In the genomic region with DNA sequence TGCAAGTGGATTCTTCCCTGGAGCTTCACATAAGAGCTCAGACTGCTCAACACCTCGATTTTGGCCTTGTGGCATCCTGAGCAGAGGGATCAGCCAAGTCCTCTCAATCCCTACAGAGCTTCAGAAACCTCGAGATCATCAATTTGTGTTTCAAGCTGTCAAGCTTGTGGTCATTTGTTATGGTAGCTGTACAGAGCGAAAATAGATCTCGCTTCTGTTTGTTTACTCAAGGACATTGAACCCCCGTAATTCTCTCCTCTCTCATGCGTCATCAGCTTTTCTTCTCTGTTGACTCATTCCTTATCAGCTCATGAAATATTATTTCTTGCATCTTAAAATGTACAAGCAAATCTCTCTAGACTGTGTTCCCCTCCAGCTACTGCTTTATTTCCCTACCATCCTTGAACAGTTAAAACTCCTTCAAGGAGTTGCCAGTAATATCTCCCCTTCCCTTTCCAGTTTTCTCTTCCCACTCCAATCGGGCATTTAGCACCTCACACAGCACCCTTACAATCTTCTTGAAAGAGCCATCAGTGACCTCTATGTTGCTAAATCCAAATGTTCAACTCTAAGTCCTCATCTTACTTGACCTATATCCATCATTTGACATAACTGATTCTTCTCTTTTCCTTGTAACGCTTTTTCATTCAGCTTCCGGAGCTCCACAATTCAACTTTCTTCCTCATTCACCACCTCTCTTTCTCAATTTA, we compare ENCODE assay signal across 15 cellular contexts.
DNase-seq lines count a peak whose midpoint lies in the region; TF ChIP-seq lines count a peak whose summit lies in the region.
"Had no signal": no experiment of that assay in that cellular context is flagged by ENCODE, and none has a peak within 500 bp of the region (broad histone marks: within the 10 kb centered on the region; RNA-seq: fewer than 3 reads in every experiment).

No MANE protein-coding gene starts in this region.

- H4K20me1 ChIP-seq in hepatocyte (ENCODE audit: insufficient read depth, poor library complexity, severe bottlenecking) = no peaks in the 10 kb centered on the region

- in situ Hi-C loops in astrocyte of the cerebellum (cut with HindIII; ENCODE audit: low sequenced_read_pairs) = no loop called here

- no peaks in the 10 kb centered on the region for H3K36me3 ChIP-seq in hepatocyte (replicated peaks; ENCODE audit: insufficient read depth, low read depth)
- H3K36me3 ChIP-seq: WERI-Rb-1 had no signal

- TF ChIP-seq CTCF in HFFc6 (IDR thresholded peaks at IDR 0.05) = no peak
- no peak for TF ChIP-seq CTCF in astrocyte of the cerebellum (IDR thresholded peaks at IDR 0.05; ENCODE audit: low read depth, low read length, missing control alignments)
- no peak for TF ChIP-seq CTCF in hepatocyte (IDR thresholded peaks at IDR 0.05; ENCODE audit: poor library complexity)

- H3K79me2 ChIP-seq in hepatocyte = no peaks in the 10 kb centered on the region

- H3K4me1 Mint-ChIP-seq in HFFc6 (ENCODE audit: low read depth) = peaks cover 54% of the 10 kb centered on the region
- H3K4me1 Mint-ChIP-seq: activated naive CD8-positive, alpha-beta T cell treated with anti-CD3 and anti-CD28 coated beads, Interleukin-2, amount 50 U/mL, for 24 hours; naive B cell had no signal

- no peaks in the 10 kb centered on the region for H3K9me3 Mint-ChIP-seq in HFFc6

- H2AFZ ChIP-seq in hepatocyte = peak overlapping the region; percentile 1

- peak overlapping the region; percentile 52 for H3K27ac Mint-ChIP-seq in HFFc6
- H3K27ac Mint-ChIP-seq: activated naive CD8-positive, alpha-beta T cell treated with anti-CD3 and anti-CD28 coated beads, Interleukin-2, amount 50 U/mL, for 24 hours had no signal

- H3K4me3 ChIP-seq in astrocyte of the cerebellum (ENCODE audit: low read depth, low read length) (no peak overlapping the region), hepatocyte (no peak overlapping the region)

- no peaks in the 10 kb centered on the region for H3K9me2 ChIP-seq in hepatocyte (replicated peaks; ENCODE audit: insufficient read depth)

- H3K36me3 Mint-ChIP-seq in HFFc6 (ENCODE audit: low read depth) = no peaks in the 10 kb centered on the region
- H3K36me3 Mint-ChIP-seq: naive B cell had no signal

- peak overlapping the region; percentile 41 for H3K4me3 Mint-ChIP-seq in HFFc6
- H3K4me3 Mint-ChIP-seq: activated naive CD8-positive, alpha-beta T cell treated with anti-CD3 and anti-CD28 coated beads, Interleukin-2, amount 50 U/mL, for 24 hours; naive B cell had no signal

- H3K4me2 ChIP-seq in hepatocyte = peak overlapping the region; percentile 22

- peaks cover 9% of the 10 kb centered on the region for H3K4me1 ChIP-seq in hepatocyte (ENCODE audit: insufficient read depth)

- no peaks in the 10 kb centered on the region for H3K9me3 ChIP-seq in hepatocyte (ENCODE audit: low read depth)

- H3K27ac ChIP-seq in hepatocyte = no peak overlapping the region
- H3K27ac ChIP-seq: WERI-Rb-1 had no signal

- 50% methylated on average over 9 of the region's 9 CpGs for WGBS in hepatocyte (ENCODE audit: low lambda C conversion rate, missing lambda C conversion rate)

- no peaks in the 10 kb centered on the region for H3K27me3 Mint-ChIP-seq in HFFc6 (ENCODE audit: insufficient read depth)
- H3K27me3 Mint-ChIP-seq: activated naive CD8-positive, alpha-beta T cell treated with anti-CD3 and anti-CD28 coated beads, Interleukin-2, amount 50 U/mL, for 24 hours; naive B cell had no signal

- H3K27me3 ChIP-seq in hepatocyte = no peaks in the 10 kb centered on the region

- DNase-seq in A172 (ENCODE audit: low spot score) (peak; percentile 88), HFFc6 (peak; percentile 77), astrocyte of the cerebellum (ENCODE audit: low read depth) (peak; percentile 85), hepatocyte (ENCODE audit: low spot score) (peak; percentile 47), SIG-M5 treated with dmso at 0.1 percent for 504 hours (lab: John Stamatoyannopoulos, UW; ENCODE audit: unreplicated experiment) (no peak), NCI-H1105 (lab: John Stamatoyannopoulos, UW) (no peak)
- no peak for DNase-seq in activated CD4-positive, alpha-beta T cell treated with anti-CD3 and anti-CD28 coated beads for 1 hour
- no peak for DNase-seq in stimulated activated naive CD4-positive, alpha-beta T cell (lab: John Stamatoyannopoulos, UW)
- DNase-seq: activated naive CD8-positive, alpha-beta T cell treated with anti-CD3 and anti-CD28 coated beads, Interleukin-2, amount 50 U/mL, for 24 hours; AML-193; GF-D8; naive B cell; NCI-H446; stimulated activated CD4-positive, alpha-beta T cell treated with anti-CD3 and anti-CD28 coated beads, Interleukin-12 subunit alpha, Interleukin-12 subunit beta, amount 100 ng/mL, for 4 hours; WERI-Rb-1 had no signal

Comparison
In these comparisons a context has a peak if more than half of its experiments do, and no peak if none do; other contexts are left out.
1. DNase-seq: peak in A172 (single experiment), HFFc6 (single experiment), astrocyte of the cerebellum (single experiment) and hepatocyte (single experiment); none in SIG-M5 treated with dmso at 0.1 percent for 504 hours (single experiment), activated CD4-positive, alpha-beta T cell treated with anti-CD3 and anti-CD28 coated beads for 1 hour (single experiment), stimulated activated naive CD4-positive, alpha-beta T cell (0 of 6) and NCI-H1105 (single experiment).